Comparison of ENCODE assay signal across 26 cellular contexts in genomic region chr15:78314181-78314581, GRCh38. TPM values are rescaled to one million over a fixed set of nuclear protein-coding genes. Genes with fewer than 3 reads are reported as not detected.
"Had no signal": no experiment of that assay in that cellular context is flagged by ENCODE, and none has a peak within 500 bp of the region (broad histone marks: within the 10 kb centered on the region; RNA-seq: fewer than 3 reads in every experiment).

No MANE protein-coding gene starts in this region.

- H3K4me1 ChIP-seq: body of pancreas, right atrium auricular region had no signal

- H3K27me3 ChIP-seq: body of pancreas, cardiac muscle cell, foreskin keratinocyte, right atrium auricular region had no signal

- H3K36me3 ChIP-seq: cardiac muscle cell, left ventricle myocardium inferior, right atrium auricular region had no signal

- ATAC-seq: body of pancreas; foreskin keratinocyte; stimulated activated naive CD8-positive, alpha-beta T cell treated with anti-CD3 and anti-CD28 coated beads, Interleukin-15, Interleukin-2, amounts not matched to agents 100 U/mL and 50 U/mL, for 24 hours had no signal

- H3K4me3 ChIP-seq: body of pancreas, cardiac muscle cell, left ventricle myocardium inferior, right atrium auricular region had no signal

- DNase-seq: activated CD4-positive, alpha-beta T cell treated with anti-CD3 and anti-CD28 coated beads for 1 hour; activated CD4-positive, alpha-beta T cell treated with anti-CD3 and anti-CD28 coated beads, Interleukin-2, amount 50 U/mL, for 1 hour; activated gamma-delta T cell treated with Interleukin-2 at 50 U/mL for 16 hours; activated T-cell treated with anti-CD3 and anti-CD28 coated beads, Interleukin-2, amount 50 U/mL, for 1 hour; anterior cingulate cortex; body of pancreas; effector CD8-positive, alpha-beta T cell; foreskin keratinocyte; left ventricle myocardium inferior; mammary epithelial cell; occipital lobe; stimulated activated CD4-positive, alpha-beta T cell treated with anti-CD3 and anti-CD28 coated beads, Interleukin-12 subunit alpha, Interleukin-12 subunit beta, amount 100 ng/mL, for 4 hours; stimulated activated CD4-positive, alpha-beta T cell treated with anti-CD3 and anti-CD28 coated beads, Interleukin-4, amount 100 ng/mL, for 4 hours; stimulated activated naive CD8-positive, alpha-beta T cell treated with anti-CD3 and anti-CD28 coated beads, Interleukin-15, Interleukin-2, amounts not matched to agents 100 U/mL and 50 U/mL, for 24 hours; T-helper 1 cell had no signal

- H3K4me1 Mint-ChIP-seq: activated naive CD4-positive, alpha-beta T cell treated with anti-CD3 and anti-CD28 coated beads, Interleukin-2, amount 50 U/mL, for 24 hours had no signal

- H3K9me3 Mint-ChIP-seq: activated naive CD4-positive, alpha-beta T cell treated with anti-CD3 and anti-CD28 coated beads, Interleukin-2, amount 50 U/mL, for 24 hours; dendritic cell treated with granulocyte-macrophage colony-stimulating factor and Interleukin-4, amounts not matched to agents 40 ng/mL and 50 ng/mL, for 4 days; nephron had no signal

- H3K4me3 Mint-ChIP-seq: activated naive CD4-positive, alpha-beta T cell treated with anti-CD3 and anti-CD28 coated beads, Interleukin-2, amount 50 U/mL, for 24 hours; dendritic cell treated with granulocyte-macrophage colony-stimulating factor and Interleukin-4, amounts not matched to agents 40 ng/mL and 50 ng/mL, for 4 days; nephron had no signal

- H3K27me3 Mint-ChIP-seq: activated naive CD4-positive, alpha-beta T cell treated with anti-CD3 and anti-CD28 coated beads, Interleukin-2, amount 50 U/mL, for 24 hours; dendritic cell treated with granulocyte-macrophage colony-stimulating factor and Interleukin-4, amounts not matched to agents 40 ng/mL and 50 ng/mL, for 4 days had no signal

- H3K9me3 ChIP-seq: body of pancreas, left ventricle myocardium inferior, right atrium auricular region had no signal

- H3K36me3 Mint-ChIP-seq: activated naive CD4-positive, alpha-beta T cell treated with anti-CD3 and anti-CD28 coated beads, Interleukin-2, amount 50 U/mL, for 24 hours had no signal

- H3K27ac ChIP-seq: body of pancreas, cardiac muscle cell, foreskin keratinocyte, left ventricle myocardium inferior, right atrium auricular region had no signal

- H3K27ac Mint-ChIP-seq: activated naive CD4-positive, alpha-beta T cell treated with anti-CD3 and anti-CD28 coated beads, Interleukin-2, amount 50 U/mL, for 24 hours; dendritic cell treated with granulocyte-macrophage colony-stimulating factor and Interleukin-4, amounts not matched to agents 40 ng/mL and 50 ng/mL, for 4 days; nephron; progenitor cell of endocrine pancreas had no signal

RNA-seq across cellular contexts. Expression of gene CRABP1, which starts 26.0 kb away (rescaled TPM):
- total RNA-seq: chondrocyte, foreskin keratinocyte, kidney epithelial cell, left ventricle myocardium inferior, mammary epithelial cell, mononuclear cell, myocyte, right atrium auricular region, subcutaneous adipose tissue had no signal
- polyA plus RNA-seq: foreskin keratinocyte, mammary epithelial cell had no signal
